ENCODE assay signal across 8 cellular contexts in the genomic region with DNA sequence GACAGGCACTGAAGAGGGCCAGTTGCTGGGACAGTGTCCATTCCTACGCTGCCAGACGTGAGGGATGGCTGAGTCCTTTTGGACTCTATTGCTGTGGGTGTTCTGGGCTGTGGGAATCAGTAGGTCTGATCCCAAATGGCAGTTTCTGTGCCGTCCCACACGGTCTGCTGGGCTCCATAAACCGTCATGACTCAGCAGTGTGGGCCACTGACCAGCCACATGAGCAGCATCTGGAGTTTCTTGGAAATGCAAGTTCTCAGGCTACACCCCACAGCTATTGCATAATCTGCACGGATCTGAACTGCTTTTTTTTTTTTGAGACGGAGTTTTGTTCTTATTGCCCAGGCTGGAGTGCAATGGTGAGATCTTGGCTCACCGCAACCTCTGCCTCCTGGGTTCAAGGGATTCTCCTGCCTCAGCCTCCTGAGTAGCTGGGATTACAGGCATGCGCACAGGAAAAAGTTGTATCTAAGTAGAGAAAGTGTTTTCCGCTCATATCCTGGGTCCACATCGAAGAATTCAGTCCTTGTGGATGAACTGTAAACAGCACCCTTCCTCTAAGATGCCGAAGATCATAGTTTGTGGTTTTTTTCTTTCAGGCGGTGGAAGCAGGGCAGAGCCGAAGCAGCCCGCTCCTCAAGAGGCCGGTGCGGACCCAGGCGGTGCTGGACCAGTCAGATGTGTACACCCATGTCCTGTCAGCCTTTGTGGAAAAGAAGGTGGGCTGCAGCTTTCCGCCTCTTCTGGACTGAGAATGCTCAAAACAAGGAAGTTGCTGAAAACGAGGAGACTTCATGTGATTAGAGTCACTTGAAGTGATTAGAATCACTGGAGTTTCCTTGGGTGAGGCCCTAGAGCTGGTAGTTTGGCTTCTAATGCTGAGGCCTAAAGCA. TPM values are rescaled to one million over a fixed set of nuclear protein-coding genes. Genes with fewer than 3 reads are reported as not detected.
DNase-seq lines count a peak whose midpoint lies in the region; ATAC-seq and TF ChIP-seq lines count a peak whose summit lies in the region.

No MANE protein-coding gene starts in this region.

- peak overlapping the region; percentile 7; the same call in 1 of the 2 replicates for H3K27ac ChIP-seq in C4-2B

- peaks cover 24% of the 10 kb centered on the region for H3K36me3 Mint-ChIP-seq in natural killer cell treated with Interleukin-12 subunit alpha and Interleukin-12 subunit beta and Interleukin-15 and Interleukin-18, amount 100 ng/mL, for 72 hours

- H3K27ac Mint-ChIP-seq in natural killer cell treated with Interleukin-12 subunit alpha and Interleukin-12 subunit beta and Interleukin-15 and Interleukin-18, amount 100 ng/mL, for 72 hours = peak overlapping the region; percentile 53 to 84

- ATAC-seq in natural killer cell treated with Interleukin-12 subunit alpha and Interleukin-12 subunit beta and Interleukin-15 and Interleukin-18, amount 100 ng/mL, for 72 hours = no peak
- ATAC-seq in GM18868 (IDR thresholded peaks at IDR 0.05; ENCODE audit: unreplicated experiment) = no peak

- H3K4me3 Mint-ChIP-seq in natural killer cell treated with Interleukin-12 subunit alpha and Interleukin-12 subunit beta and Interleukin-15 and Interleukin-18, amount 100 ng/mL, for 72 hours = no peak overlapping the region

- peaks cover 13 to 23% of the 10 kb centered on the region in 2 donors for H3K4me1 Mint-ChIP-seq in natural killer cell treated with Interleukin-12 subunit alpha and Interleukin-12 subunit beta and Interleukin-15 and Interleukin-18, amount 100 ng/mL, for 72 hours (ENCODE audit: low read depth in 2 of 2)

- TF ChIP-seq CTCF in C4-2B (conservative IDR thresholded peaks at IDR 0.05) = no peak

- H3K9me3 Mint-ChIP-seq in natural killer cell treated with Interleukin-12 subunit alpha and Interleukin-12 subunit beta and Interleukin-15 and Interleukin-18, amount 100 ng/mL, for 72 hours = no peaks in the 10 kb centered on the region

- DNase-seq in OCI-M1 (lab: John Stamatoyannopoulos, UW) (peak; percentile 98), erythroblast (lab: John Stamatoyannopoulos, UW) (peak; percentile 73 to 79), superior temporal gyrus (ENCODE audit: extremely low spot score) (no peak), UCSD-AML1 (lab: John Stamatoyannopoulos, UW; ENCODE audit: unreplicated experiment) (no peak), GOT3 (lab: John Stamatoyannopoulos, UW) (no peak)
- no peak for DNase-seq in natural killer cell treated with Interleukin-12 subunit alpha and Interleukin-12 subunit beta and Interleukin-15 and Interleukin-18, amount 100 ng/mL, for 72 hours (ENCODE audit: low spot score)

- TF ChIP-seq POLR2A in erythroblast (IDR thresholded peaks at IDR 0.05; ENCODE audit: low read length) = no peak

- no peaks in the 10 kb centered on the region for H3K27me3 Mint-ChIP-seq in natural killer cell treated with Interleukin-12 subunit alpha and Interleukin-12 subunit beta and Interleukin-15 and Interleukin-18, amount 100 ng/mL, for 72 hours

RNA-seq across cellular contexts. Expression of gene RMC1, which starts 25.5 kb away (rescaled TPM):
- total RNA-seq in natural killer cell treated with Interleukin-12 subunit alpha and Interleukin-12 subunit beta and Interleukin-15 and Interleukin-18, amount 100 ng/mL, for 72 hours = 10 to 100 TPM; 58.8 to 61.1 TPM

RNA-seq across cellular contexts. Expression of gene NPC1, which starts 57.5 kb away (rescaled TPM):
- 10 to 100 TPM; 87.6 to 88.3 TPM for total RNA-seq in natural killer cell treated with Interleukin-12 subunit alpha and Interleukin-12 subunit beta and Interleukin-15 and Interleukin-18, amount 100 ng/mL, for 72 hours

Comparison
In these comparisons a context has a peak if more than half of its experiments do, and no peak if none do; other contexts are left out.
1. DNase-seq: peak in OCI-M1 (single experiment) and erythroblast (2 of 2); none in natural killer cell treated with Interleukin-12 subunit alpha and Interleukin-12 subunit beta and Interleukin-15 and Interleukin-18, amount 100 ng/mL, for 72 hours (single experiment), superior temporal gyrus (single experiment), UCSD-AML1 (single experiment) and GOT3 (single experiment).